Comparison of ENCODE assay signal across 12 cellular contexts in the genomic region with DNA sequence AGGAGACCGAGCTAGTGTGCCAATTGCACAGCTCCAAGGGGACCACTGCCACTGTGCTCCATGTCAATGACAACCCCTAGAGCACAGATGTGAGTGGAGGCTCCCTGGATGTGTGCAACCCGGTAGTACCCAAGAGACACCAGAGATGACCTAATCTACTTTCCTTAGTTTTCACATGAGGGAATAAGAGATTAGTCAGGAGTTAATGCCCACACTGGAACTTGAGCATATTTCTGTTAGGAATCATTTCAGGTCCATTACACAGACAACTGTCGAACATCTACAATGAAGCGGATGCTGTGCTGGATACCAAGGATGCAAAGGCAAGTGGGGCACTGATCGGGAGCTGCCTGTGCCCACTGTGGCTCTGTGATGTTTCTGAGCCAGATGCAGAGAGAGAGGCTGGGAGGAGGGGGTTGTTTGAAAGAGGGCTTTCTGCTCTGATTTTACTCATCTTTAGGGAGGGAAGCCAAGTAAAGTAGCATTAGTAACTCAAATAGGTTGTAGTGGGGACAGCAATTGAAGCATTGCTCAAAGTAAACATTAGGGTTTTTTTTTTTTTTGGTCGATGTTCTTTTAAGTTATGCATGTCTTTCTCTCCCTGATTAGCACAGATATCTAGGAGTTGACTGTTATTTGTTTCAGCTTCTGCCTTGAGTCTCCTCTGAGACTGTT.
DNase-seq lines count a peak whose midpoint lies in the region; ATAC-seq and TF ChIP-seq lines count a peak whose summit lies in the region.
"Had no signal": no experiment of that assay in that cellular context is flagged by ENCODE, and none has a peak within 500 bp of the region (broad histone marks: within the 10 kb centered on the region; RNA-seq: fewer than 3 reads in every experiment).

No MANE protein-coding gene starts in this region.

- H3K4me3 ChIP-seq in CD8-positive, alpha-beta T cell (ENCODE audit: low read depth, low read length), result no peak overlapping the region
- no peak overlapping the region for H3K4me3 ChIP-seq in GM23248
- no peak overlapping the region for H3K4me3 ChIP-seq in SK-N-SH (ENCODE audit: low read depth in 2 of 2, low read length in 1 of 2)
- H3K4me3 ChIP-seq: colonic mucosa, lung had no signal

- H3K9me3 Mint-ChIP-seq in CD8-positive, alpha-beta T cell, result peaks cover 4% of the 10 kb centered on the region

- peaks cover 65% of the 10 kb centered on the region for H3K4me1 Mint-ChIP-seq in CD8-positive, alpha-beta T cell (ENCODE audit: low read depth)

- H3K79me2 ChIP-seq in GM23248 (ENCODE audit: insufficient read depth) (no peaks in the 10 kb centered on the region), SK-N-SH (ENCODE audit: insufficient read depth) (no peaks in the 10 kb centered on the region)

- H3K36me3 ChIP-seq in CD8-positive, alpha-beta T cell (ENCODE audit: insufficient read depth, low read length), result peaks cover 44% of the 10 kb centered on the region
- no peaks in the 10 kb centered on the region for H3K36me3 ChIP-seq in GM23248 (ENCODE audit: low read depth)
- no peaks in the 10 kb centered on the region for H3K36me3 ChIP-seq in SK-N-SH (replicated peaks in 1 of 2; ENCODE audit: control insufficient read depth in 1 of 2, insufficient read depth in 2 of 2, low read length in 1 of 2)
- H3K36me3 ChIP-seq: colonic mucosa had no signal

- no peaks in the 10 kb centered on the region for H3K9me3 ChIP-seq in CD8-positive, alpha-beta T cell (ENCODE audit: low read length)
- H3K9me3 ChIP-seq in GM23248 (ENCODE audit: low read depth) (no peaks in the 10 kb centered on the region), SK-N-SH (0 out of 2 replicates have a peak, but pooled peaks cover 1% of the 10 kb centered on the region)
- H3K9me3 ChIP-seq: colonic mucosa had no signal

- H3K4me2 ChIP-seq in GM23248 (ENCODE audit: unreplicated experiment), result peak overlapping the region; percentile 7
- H3K4me2 ChIP-seq in SK-N-SH, result no peak overlapping the region

- peaks cover 11% of the 10 kb centered on the region for H3K4me1 ChIP-seq in CD8-positive, alpha-beta T cell (ENCODE audit: insufficient read depth, low read length)
- H3K4me1 ChIP-seq in GM23248 (ENCODE audit: insufficient read depth) (peaks cover 7% of the 10 kb centered on the region; the same call in 1 of the 2 replicates), SK-N-SH (ENCODE audit: control insufficient read depth in 1 of 2, insufficient read depth in 2 of 2, low read depth in 1 of 2, low read length in 1 of 2) (peaks cover 0 to 8% of the 10 kb centered on the region in 2 experiments; a peak in 2 of 4 replicates), foreskin keratinocyte (peaks cover 15% of the 10 kb centered on the region)
- H3K4me1 ChIP-seq: colonic mucosa had no signal

- H2AFZ ChIP-seq in GM23248 (no peak overlapping the region), SK-N-SH (ENCODE audit: low read depth) (no peak overlapping the region)

- TF ChIP-seq EP300 in SK-N-SH (IDR thresholded peaks at IDR 0.05; ENCODE audit: borderline replicate concordance in 1 of 2, low read depth in 1 of 2, low read length in 1 of 2), result no peak

- DNase-seq in CD8-positive, alpha-beta T cell, result no peak
- DNase-seq in GM23248 (peak; percentile 72), SK-N-SH (no peak), foreskin keratinocyte (peak in 1 of 2 donors; percentile 64), NCI-H526 treated with DMSO at 0.1 percent for 48 hours (lab: John Stamatoyannopoulos, UW) (no peak)
- no peak for DNase-seq in central memory CD4-positive, alpha-beta T cell
- DNase-seq: colonic mucosa, NCI-H526, Right ventricle myocardium superior had no signal

- H3K27ac Mint-ChIP-seq in CD8-positive, alpha-beta T cell, result peak overlapping the region; percentile 84

- H3K36me3 Mint-ChIP-seq in CD8-positive, alpha-beta T cell, result peaks cover 84% of the 10 kb centered on the region

- H3K27ac ChIP-seq in CD8-positive, alpha-beta T cell (ENCODE audit: low read depth, low read length), result no peak overlapping the region
- H3K27ac ChIP-seq in GM23248, result no peak overlapping the region
- no peak overlapping the region for H3K27ac ChIP-seq in SK-N-SH (ENCODE audit: low read depth in 2 of 2, low read length in 1 of 2)
- H3K27ac ChIP-seq in foreskin keratinocyte, result no peak overlapping the region
- H3K27ac ChIP-seq: colonic mucosa had no signal

- no peak overlapping the region for H3K9ac ChIP-seq in GM23248
- no peak overlapping the region for H3K9ac ChIP-seq in SK-N-SH

- no peaks in the 10 kb centered on the region for H3K27me3 Mint-ChIP-seq in CD8-positive, alpha-beta T cell (ENCODE audit: low read depth)

- no peaks in the 10 kb centered on the region for H3K27me3 ChIP-seq in CD8-positive, alpha-beta T cell (ENCODE audit: insufficient read depth, low read length)
- H3K27me3 ChIP-seq in GM23248 (replicated peaks; ENCODE audit: insufficient read depth) (peaks cover 40% of the 10 kb centered on the region), SK-N-SH (ENCODE audit: insufficient read depth) (no peaks in the 10 kb centered on the region), foreskin keratinocyte (no peaks in the 10 kb centered on the region)
- H3K27me3 ChIP-seq: colonic mucosa had no signal

- CTCF ChIA-PET in CD8-positive, alpha-beta T cell (lab: Charles Lee), result interaction anchor here (1.1 kb wide), 1 partner anchor 14 kb away, joined by 3 read pairs; no protein-coding TSS in a partner anchor
- CTCF ChIA-PET in SK-N-SH (lab: Yijun Ruan, JAX), result interaction anchor here (0.7 kb wide), 1 partner anchor 58 kb away, joined by 3 read pairs; no protein-coding TSS in a partner anchor

- 44 to 54% methylated on average over 6 of the region's 6 CpGs for WGBS in GM23248 (ENCODE audit: low coverage in 1 of 2, low lambda C conversion rate in 2 of 2, missing lambda C conversion rate in 2 of 2), 2 experiments
- 40% methylated on average over 6 of the region's 6 CpGs for WGBS in SK-N-SH (ENCODE audit: low lambda C conversion rate)

- ATAC-seq in CD8-positive, alpha-beta T cell, result no peak
- ATAC-seq in foreskin keratinocyte, result peak; percentile 61
- ATAC-seq in GM18873 (IDR thresholded peaks at IDR 0.05; ENCODE audit: low FRiP score, unreplicated experiment), result no peak
- no peak for ATAC-seq in HG03095 (IDR thresholded peaks at IDR 0.05; ENCODE audit: unreplicated experiment)

- intact Hi-C loops in CD8-positive, alpha-beta T cell (cut with DNase I, micrococcal nuclease), result loop anchor here in 1 of 2 experiments (5.0 kb wide), 1 partner anchor 218 kb away; no protein-coding TSS in a partner anchor

- H3K9me2 ChIP-seq in GM23248 (ENCODE audit: insufficient read depth), result no peaks in the 10 kb centered on the region
- no peaks in the 10 kb centered on the region for H3K9me2 ChIP-seq in SK-N-SH

- TF ChIP-seq RAD21 in SK-N-SH (IDR thresholded peaks at IDR 0.05; ENCODE audit: low read length), result no peak

- no peak overlapping the region for H3K4me3 Mint-ChIP-seq in CD8-positive, alpha-beta T cell

- POLR2A ChIA-PET in CD8-positive, alpha-beta T cell (lab: Charles Lee), result no interaction called here
- POLR2A ChIA-PET in SK-N-SH (lab: Yijun Ruan, JAX), result no interaction called here

- H3F3A ChIP-seq in GM23248 (ENCODE audit: insufficient read depth) (0 out of 2 replicates have a peak, but pooled peaks cover 6% of the 10 kb centered on the region), SK-N-SH (replicated peaks; ENCODE audit: insufficient read depth) (no peaks in the 10 kb centered on the region)

- in situ Hi-C loops in GM23248 (cut with MboI), result no loop called here

- no peaks in the 10 kb centered on the region for H4K20me1 ChIP-seq in GM23248 (ENCODE audit: insufficient read depth)
- H4K20me1 ChIP-seq in SK-N-SH (ENCODE audit: insufficient read depth), result no peaks in the 10 kb centered on the region

- TF ChIP-seq CTCF in CD8-positive, alpha-beta T cell (IDR thresholded peaks at IDR 0.05), result no peak
- no peak for TF ChIP-seq CTCF in SK-N-SH (IDR thresholded peaks at IDR 0.05)
- no peak for TF ChIP-seq CTCF in foreskin keratinocyte (conservative IDR thresholded peaks at IDR 0.05)

TF ChIP-seq in SK-N-SH, 30 proteins besides CTCF, POLR2A, EP300 and RAD21:
- peak; percentile 56; the same call in 1 of the 2 replicates for TF ChIP-seq FOSL2 (IDR thresholded peaks at IDR 0.05; ENCODE audit: borderline replicate concordance, low read depth)
- peak; percentile 21; the same call in 1 of the 2 replicates for TF ChIP-seq TCF12 (IDR thresholded peaks at IDR 0.05)
- TF ChIP-seq TAF1 (IDR thresholded peaks at IDR 0.05; ENCODE audit: borderline replicate concordance, low read depth, low read length), result no peak
